Comparison of ENCODE assay signal across 8 cellular contexts in the genomic region with DNA sequence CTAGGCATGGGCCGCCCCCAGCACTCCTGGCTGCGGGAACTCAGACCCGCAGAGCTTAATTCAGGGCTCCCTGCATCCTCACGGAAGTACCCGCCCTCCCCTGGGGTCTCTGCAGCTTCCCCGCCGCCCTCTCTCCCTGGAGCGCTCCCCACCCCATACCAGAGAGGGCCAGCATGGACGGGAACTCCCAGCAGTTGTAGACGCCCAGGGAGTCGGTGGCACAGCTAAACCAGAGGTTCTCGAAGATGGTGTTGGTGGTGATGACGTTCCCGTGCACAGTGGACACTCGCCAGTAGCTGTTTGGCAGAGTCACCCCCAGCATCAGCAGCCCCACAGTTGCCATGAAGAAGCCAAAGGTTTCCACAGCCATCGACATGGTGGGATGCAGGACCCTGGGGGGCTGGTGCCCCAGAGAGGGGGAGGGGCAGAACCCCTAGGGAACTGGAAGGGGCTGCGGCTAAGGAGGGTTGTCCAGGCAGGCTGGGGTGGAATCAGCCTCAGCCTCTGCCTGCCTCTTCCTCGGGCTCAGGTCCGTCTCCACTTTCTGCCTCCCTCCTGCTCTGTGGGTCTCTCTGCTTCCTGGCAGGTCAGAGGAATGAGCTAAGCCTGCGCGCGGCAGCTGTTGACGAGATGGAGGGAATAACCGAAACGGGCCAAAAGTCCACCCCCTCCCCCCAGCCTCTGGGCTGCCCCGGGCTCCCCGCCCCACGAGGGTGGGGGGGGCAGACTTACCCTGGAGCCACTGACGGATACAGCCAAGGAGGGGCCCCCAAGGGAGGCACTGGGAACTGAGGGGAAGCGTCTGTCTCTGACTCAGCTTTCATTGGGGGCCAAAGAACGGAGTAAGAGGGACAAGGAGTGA. TPM values are rescaled to one million over a fixed set of nuclear protein-coding genes. Genes with fewer than 3 reads are reported as not detected.
DNase-seq lines count a peak whose midpoint lies in the region; ATAC-seq and TF ChIP-seq lines count a peak whose summit lies in the region.

A gene with protein sequence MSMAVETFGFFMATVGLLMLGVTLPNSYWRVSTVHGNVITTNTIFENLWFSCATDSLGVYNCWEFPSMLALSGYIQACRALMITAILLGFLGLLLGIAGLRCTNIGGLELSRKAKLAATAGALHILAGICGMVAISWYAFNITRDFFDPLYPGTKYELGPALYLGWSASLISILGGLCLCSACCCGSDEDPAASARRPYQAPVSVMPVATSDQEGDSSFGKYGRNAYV (minus strand): TSS at position 597 of the 862 bp plus-strand sequence. CDS start 221 bp downstream, at position 376.

- peaks cover 4% of the 10 kb centered on the region for H3F3A ChIP-seq in neural progenitor cell (ENCODE audit: low read depth)

- H3K9me3 ChIP-seq in HUES64 (ENCODE audit: insufficient read depth, low read depth, low read length), result no peaks in the 10 kb centered on the region
- H3K9me3 ChIP-seq in neural progenitor cell (ENCODE audit: low read depth), result no peaks in the 10 kb centered on the region

- peak within 1 kb of the TSS in 1 of 2 donors; percentile 41 for H3K4me3 Mint-ChIP-seq in stimulated activated naive B cell treated with anti-CD40 and anti-IgM and Interleukin-4, amounts not matched to agents 10 μg/mL and 1 μg/mL and 100 μg/mL, for 72 hours
- no peak within 1 kb of the TSS for H3K4me3 Mint-ChIP-seq in neural progenitor cell

- H3K4me1 Mint-ChIP-seq in stimulated activated naive B cell treated with anti-CD40 and anti-IgM and Interleukin-4, amounts not matched to agents 10 μg/mL and 1 μg/mL and 100 μg/mL, for 72 hours, result peaks cover 9 to 43% of the 10 kb centered on the region in 2 donors
- H3K4me1 Mint-ChIP-seq in neural progenitor cell, result peaks cover 5% of the 10 kb centered on the region

- H3K27ac ChIP-seq in HUES64 (ENCODE audit: low read depth, low read length), result 0 out of 2 replicates have a peak within 1 kb of the TSS, but pooled peaks have one; percentile 25
- peak within 1 kb of the TSS; percentile 41 for H3K27ac ChIP-seq in angular gyrus (ENCODE audit: low read depth, low read length)
- no peak within 1 kb of the TSS for H3K27ac ChIP-seq in neural progenitor cell

- ATAC-seq in stimulated activated naive B cell treated with anti-CD40 and anti-IgM and Interleukin-4, amounts not matched to agents 10 μg/mL and 1 μg/mL and 100 μg/mL, for 72 hours (replicated peaks), result peak; percentile 39 to 58
- no peak for ATAC-seq in GM21825 (IDR thresholded peaks at IDR 0.05; ENCODE audit: unreplicated experiment)
- ATAC-seq in GM21528 (IDR thresholded peaks at IDR 0.05; ENCODE audit: low FRiP score, unreplicated experiment), result no peak
- no peak for ATAC-seq in GM21381 (IDR thresholded peaks at IDR 0.05; ENCODE audit: unreplicated experiment)

- H2AFZ ChIP-seq in neural progenitor cell (replicated peaks), result no peak within 1 kb of the TSS

- DNase-seq in left kidney (ENCODE audit: low read depth, low spot score) (peak; percentile 26), neural progenitor cell (ENCODE audit: low spot score) (no peak)
- DNase-seq in stimulated activated naive B cell treated with anti-CD40 and anti-IgM and Interleukin-4, amounts not matched to agents 10 μg/mL and 1 μg/mL and 100 μg/mL, for 72 hours, result no peak

- no peak within 1 kb of the TSS for H3K4me3 ChIP-seq in HUES64 (ENCODE audit: low read length)
- no peak within 1 kb of the TSS for H3K4me3 ChIP-seq in neural progenitor cell

- no peaks in the 10 kb centered on the region for H3K27me3 Mint-ChIP-seq in stimulated activated naive B cell treated with anti-CD40 and anti-IgM and Interleukin-4, amounts not matched to agents 10 μg/mL and 1 μg/mL and 100 μg/mL, for 72 hours
- peaks cover 4% of the 10 kb centered on the region for H3K27me3 Mint-ChIP-seq in neural progenitor cell (ENCODE audit: insufficient read depth, low read depth)

- H3K4me1 ChIP-seq in HUES64 (ENCODE audit: insufficient read depth, low read length) (peaks cover 8% of the 10 kb centered on the region), neural progenitor cell (no peaks in the 10 kb centered on the region)

- H3K36me3 Mint-ChIP-seq in stimulated activated naive B cell treated with anti-CD40 and anti-IgM and Interleukin-4, amounts not matched to agents 10 μg/mL and 1 μg/mL and 100 μg/mL, for 72 hours, result peaks cover 39 to 41% of the 10 kb centered on the region in 2 donors
- H3K36me3 Mint-ChIP-seq in neural progenitor cell, result peaks cover 1% of the 10 kb centered on the region

- H3K27me3 ChIP-seq in HUES64 (ENCODE audit: insufficient read depth, low read length), result no peaks in the 10 kb centered on the region
- H3K27me3 ChIP-seq in neural progenitor cell, result no peaks in the 10 kb centered on the region

- H3K27ac Mint-ChIP-seq in stimulated activated naive B cell treated with anti-CD40 and anti-IgM and Interleukin-4, amounts not matched to agents 10 μg/mL and 1 μg/mL and 100 μg/mL, for 72 hours, result peak within 1 kb of the TSS; percentile 6
- H3K27ac Mint-ChIP-seq in neural progenitor cell, result no peak within 1 kb of the TSS

- 81% methylated on average over 31 of the region's 31 CpGs for WGBS in HUES64

- peaks cover 18% of the 10 kb centered on the region; the same call in 1 of the 2 replicates for H3K36me3 ChIP-seq in HUES64 (ENCODE audit: insufficient read depth, low read length)
- H3K36me3 ChIP-seq in neural progenitor cell, result no peaks in the 10 kb centered on the region

- no peak for TF ChIP-seq CTCF in neural progenitor cell (IDR thresholded peaks at IDR 0.05)

- H3K4me2 ChIP-seq in neural progenitor cell, result no peak within 1 kb of the TSS

- H3K9ac ChIP-seq in HUES64 (ENCODE audit: low read depth, low read length) (no peak within 1 kb of the TSS), neural progenitor cell (no peak within 1 kb of the TSS)

- H3K9me3 Mint-ChIP-seq in stimulated activated naive B cell treated with anti-CD40 and anti-IgM and Interleukin-4, amounts not matched to agents 10 μg/mL and 1 μg/mL and 100 μg/mL, for 72 hours, result no peaks in the 10 kb centered on the region
- no peaks in the 10 kb centered on the region for H3K9me3 Mint-ChIP-seq in neural progenitor cell

- peaks cover 3% of the 10 kb centered on the region for H4K20me1 ChIP-seq in neural progenitor cell (ENCODE audit: low read depth)

- H3K79me2 ChIP-seq in neural progenitor cell (ENCODE audit: low read depth), result peaks cover 5% of the 10 kb centered on the region

RNA-seq across cellular contexts. Expression of the gene that starts here (rescaled TPM):
- 2.6 TPM for polyA plus RNA-seq in HUES64 (2013, experiment 1 of 2)
- 2.7 TPM for polyA plus RNA-seq in HUES64 (2013, experiment 2 of 2)
- 1.2 and 4.6 TPM in 2 replicates for total RNA-seq in neural progenitor cell (ENCODE audit: low replicate concordance)

Comparison
In these comparisons a context has a peak if more than half of its experiments do, and no peak if none do; other contexts are left out.
1. ATAC-seq: peak in stimulated activated naive B cell treated with anti-CD40 and anti-IgM and Interleukin-4, amounts not matched to agents 10 μg/mL and 1 μg/mL and 100 μg/mL, for 72 hours (2 of 2); none in GM21825 (single experiment), GM21528 (single experiment) and GM21381 (single experiment).